Comparison of ENCODE assay signal across 1 cellular context in genomic region chr13:29677627-29678026, GRCh38.
TF ChIP-seq lines count a peak whose summit lies in the region.

No MANE protein-coding gene starts in this region.

TF ChIP-seq in IMR-90, 13 proteins besides CTCF, POLR2A, EP300 and RAD21:
- TF ChIP-seq NFE2L2 (IDR thresholded peaks at IDR 0.05; ENCODE audit: low read depth, low read length), result no peak
- TF ChIP-seq RCOR1 (IDR thresholded peaks at IDR 0.05; ENCODE audit: insufficient replicate concordance, low read length), result no peak
- no peak for TF ChIP-seq CEBPB (IDR thresholded peaks at IDR 0.05; ENCODE audit: low read depth, low read length)
- TF ChIP-seq RFX5 (IDR thresholded peaks at IDR 0.05; ENCODE audit: low read depth, low read length), result no peak
- TF ChIP-seq MAZ (IDR thresholded peaks at IDR 0.05; ENCODE audit: borderline replicate concordance, low read depth, low read length), result no peak
- TF ChIP-seq MAFK (IDR thresholded peaks at IDR 0.05; ENCODE audit: low read depth, low read length), result no peak
- no peak for TF ChIP-seq FOS (IDR thresholded peaks at IDR 0.05; ENCODE audit: low read depth, low read length)
- no peak for TF ChIP-seq ELK1 (IDR thresholded peaks at IDR 0.05; ENCODE audit: borderline replicate concordance, low read depth, low read length)
- no peak for TF ChIP-seq BHLHE40 (IDR thresholded peaks at IDR 0.05; ENCODE audit: low read depth, low read length)
- no peak for TF ChIP-seq CHD1 (IDR thresholded peaks at IDR 0.05; ENCODE audit: low read depth, low read length)
- TF ChIP-seq USF2 (IDR thresholded peaks at IDR 0.05; ENCODE audit: low read depth, low read length), result no peak
- no peak for TF ChIP-seq MXI1 (IDR thresholded peaks at IDR 0.05; ENCODE audit: borderline replicate concordance, low read depth, low read length)
- no peak for TF ChIP-seq SMC3 (IDR thresholded peaks at IDR 0.05; ENCODE audit: low read depth, low read length)
